In genomic region chr9:23322392-23322791, GRCh38 we compare ENCODE assay signal across 15 cellular contexts.
DNase-seq lines count a peak whose midpoint lies in the region; ATAC-seq, FAIRE-seq and TF ChIP-seq lines count a peak whose summit lies in the region.
"Had no signal": no experiment of that assay in that cellular context is flagged by ENCODE, and none has a peak within 500 bp of the region (broad histone marks: within the 10 kb centered on the region; RNA-seq: fewer than 3 reads in every experiment).

No MANE protein-coding gene starts in this region.

- H3K27me3 Mint-ChIP-seq in MCF 10A (ENCODE audit: insufficient read depth, unreplicated experiment) = no peaks in the 10 kb centered on the region
- H3K27me3 Mint-ChIP-seq: activated naive CD4-positive, alpha-beta T cell treated with anti-CD3 and anti-CD28 coated beads, Interleukin-2, amount 50 U/mL, for 24 hours; T-helper 17 cell had no signal

- H3K27ac Mint-ChIP-seq in MCF 10A (ENCODE audit: low read depth, unreplicated experiment) = no peak overlapping the region
- H3K27ac Mint-ChIP-seq: activated CD8-positive, alpha-beta T cell treated with anti-CD3 and anti-CD28 coated beads, Interleukin-2, amount 10 ng/mL, durations not matched to agents 7 days and 5 days; activated naive CD4-positive, alpha-beta T cell treated with anti-CD3 and anti-CD28 coated beads, Interleukin-2, amount 50 U/mL, for 24 hours; T-helper 17 cell had no signal

- intact Hi-C loops in MCF 10A (cut with micrococcal nuclease) = no loop called here
- intact Hi-C loops in breast epithelium (cut with DNase I; ENCODE audit: low total_unique reads) = no loop called here

- no peaks in the 10 kb centered on the region for H3K4me1 ChIP-seq in breast epithelium
- H3K4me1 ChIP-seq: gastrocnemius medialis, vagina had no signal

- DNase-seq in MCF 10A (ENCODE audit: unreplicated experiment) (peak; percentile 5), breast epithelium (ENCODE audit: low spot score in 2 of 2) (no peak), RPMI8226 (peak; percentile 11), fibroblast of peridontal ligament (ENCODE audit: extremely low read depth) (peak; percentile 2), urothelium cell line (ENCODE audit: low spot score) (peak; percentile 4), NCI-H1105 (lab: John Stamatoyannopoulos, UW) (no peak)
- DNase-seq: activated CD8-positive, alpha-beta T cell treated with anti-CD3 and anti-CD28 coated beads, Interleukin-2, amount 10 ng/mL, durations not matched to agents 7 days and 5 days; gastrocnemius medialis; NCI-H1105 treated with DMSO at 0.1 percent for 48 hours; T-helper 17 cell had no signal

- no peak overlapping the region for H3K4me3 Mint-ChIP-seq in MCF 10A (ENCODE audit: unreplicated experiment)
- H3K4me3 Mint-ChIP-seq: activated CD8-positive, alpha-beta T cell treated with anti-CD3 and anti-CD28 coated beads, Interleukin-2, amount 10 ng/mL, durations not matched to agents 7 days and 5 days; activated naive CD4-positive, alpha-beta T cell treated with anti-CD3 and anti-CD28 coated beads, Interleukin-2, amount 50 U/mL, for 24 hours; T-helper 17 cell had no signal

- H3K36me3 Mint-ChIP-seq in MCF 10A (ENCODE audit: insufficient read depth, unreplicated experiment) = no peaks in the 10 kb centered on the region
- H3K36me3 Mint-ChIP-seq: activated naive CD4-positive, alpha-beta T cell treated with anti-CD3 and anti-CD28 coated beads, Interleukin-2, amount 50 U/mL, for 24 hours had no signal

- H3K4me1 Mint-ChIP-seq in MCF 10A (ENCODE audit: insufficient read depth, unreplicated experiment) = no peaks in the 10 kb centered on the region
- H3K4me1 Mint-ChIP-seq: activated naive CD4-positive, alpha-beta T cell treated with anti-CD3 and anti-CD28 coated beads, Interleukin-2, amount 50 U/mL, for 24 hours; T-helper 17 cell had no signal

- CTCF ChIA-PET in MCF 10A (lab: Yijun Ruan, JAX) = no interaction called here

- no peak for ATAC-seq in activated CD4-positive, CD25-positive, alpha-beta regulatory T cell treated with anti-CD3 and anti-CD28 coated beads, Interleukin-2, amount 50 U/mL, for 24 hours
- ATAC-seq in GM21528 (IDR thresholded peaks at IDR 0.05; ENCODE audit: low FRiP score, unreplicated experiment) = no peak
- ATAC-seq: activated CD8-positive, alpha-beta T cell treated with anti-CD3 and anti-CD28 coated beads, Interleukin-2, amount 10 ng/mL, durations not matched to agents 7 days and 5 days; gastrocnemius medialis; T-helper 17 cell had no signal

- no peaks in the 10 kb centered on the region for H3K27me3 ChIP-seq in breast epithelium
- H3K27me3 ChIP-seq: gastrocnemius medialis, vagina had no signal

- H3K9me3 ChIP-seq in breast epithelium = no peaks in the 10 kb centered on the region
- H3K9me3 ChIP-seq: gastrocnemius medialis, vagina had no signal

- POLR2A ChIA-PET in MCF 10A (lab: Yijun Ruan, JAX) = no interaction called here

- no peaks in the 10 kb centered on the region for H3K36me3 ChIP-seq in breast epithelium
- H3K36me3 ChIP-seq: gastrocnemius medialis, vagina had no signal

- TF ChIP-seq CTCF in MCF 10A (IDR thresholded peaks at IDR 0.05; ENCODE audit: unreplicated experiment) = peak; percentile 15
- TF ChIP-seq CTCF in breast epithelium (IDR thresholded peaks at IDR 0.05) = no peak

- no peak overlapping the region for H3K4me3 ChIP-seq in breast epithelium
- H3K4me3 ChIP-seq: coronary artery, gastrocnemius medialis, vagina had no signal

- no peak for TF ChIP-seq POLR2A in breast epithelium (IDR thresholded peaks at IDR 0.05)

- BruUV-seq in MCF 10A (replicated peaks; lab: Mats Ljungman, UMichigan) = no TSS peak

- FAIRE-seq in urothelium cell line (lab: Jason Lieb, UNC) = no peak

- no peak overlapping the region for H3K27ac ChIP-seq in breast epithelium
- H3K27ac ChIP-seq: coronary artery, gastrocnemius medialis, vagina had no signal

- H3K9me3 Mint-ChIP-seq in MCF 10A (ENCODE audit: unreplicated experiment) = no peaks in the 10 kb centered on the region

Comparison
In these comparisons a context has a peak if more than half of its experiments do, and no peak if none do; other contexts are left out.
1. DNase-seq: peak in MCF 10A (single experiment), RPMI8226 (single experiment), fibroblast of peridontal ligament (single experiment) and urothelium cell line (single experiment); none in breast epithelium (0 of 2) and NCI-H1105 (single experiment).